In the genomic region with DNA sequence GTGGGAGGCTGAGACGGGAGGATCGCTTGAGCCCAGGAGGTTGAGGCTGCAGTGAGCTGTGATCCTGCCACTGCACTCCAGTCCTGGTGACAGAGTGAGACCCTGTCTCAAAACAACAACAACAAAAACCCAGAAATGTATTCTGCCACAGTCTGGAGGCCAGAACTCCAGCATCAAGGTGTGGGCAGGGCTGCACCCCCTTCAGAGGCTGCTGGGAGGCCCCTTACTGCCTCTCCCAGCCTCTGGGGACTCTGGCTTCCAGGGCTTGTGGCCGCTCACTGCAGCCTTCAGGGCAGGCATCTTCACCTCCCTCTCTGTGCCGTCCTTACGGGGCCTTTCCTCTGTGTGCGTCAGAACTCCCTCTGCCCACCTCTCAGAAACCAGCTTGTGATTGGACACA, we compare ENCODE assay signal across 1 cellular context.
TF ChIP-seq lines count a peak whose summit lies in the region.

No MANE protein-coding gene starts in this region.

TF ChIP-seq in HEK293, 187 proteins besides CTCF, POLR2A, EP300 and RAD21 (continued from another document):
- TF ChIP-seq, protein P1, sequence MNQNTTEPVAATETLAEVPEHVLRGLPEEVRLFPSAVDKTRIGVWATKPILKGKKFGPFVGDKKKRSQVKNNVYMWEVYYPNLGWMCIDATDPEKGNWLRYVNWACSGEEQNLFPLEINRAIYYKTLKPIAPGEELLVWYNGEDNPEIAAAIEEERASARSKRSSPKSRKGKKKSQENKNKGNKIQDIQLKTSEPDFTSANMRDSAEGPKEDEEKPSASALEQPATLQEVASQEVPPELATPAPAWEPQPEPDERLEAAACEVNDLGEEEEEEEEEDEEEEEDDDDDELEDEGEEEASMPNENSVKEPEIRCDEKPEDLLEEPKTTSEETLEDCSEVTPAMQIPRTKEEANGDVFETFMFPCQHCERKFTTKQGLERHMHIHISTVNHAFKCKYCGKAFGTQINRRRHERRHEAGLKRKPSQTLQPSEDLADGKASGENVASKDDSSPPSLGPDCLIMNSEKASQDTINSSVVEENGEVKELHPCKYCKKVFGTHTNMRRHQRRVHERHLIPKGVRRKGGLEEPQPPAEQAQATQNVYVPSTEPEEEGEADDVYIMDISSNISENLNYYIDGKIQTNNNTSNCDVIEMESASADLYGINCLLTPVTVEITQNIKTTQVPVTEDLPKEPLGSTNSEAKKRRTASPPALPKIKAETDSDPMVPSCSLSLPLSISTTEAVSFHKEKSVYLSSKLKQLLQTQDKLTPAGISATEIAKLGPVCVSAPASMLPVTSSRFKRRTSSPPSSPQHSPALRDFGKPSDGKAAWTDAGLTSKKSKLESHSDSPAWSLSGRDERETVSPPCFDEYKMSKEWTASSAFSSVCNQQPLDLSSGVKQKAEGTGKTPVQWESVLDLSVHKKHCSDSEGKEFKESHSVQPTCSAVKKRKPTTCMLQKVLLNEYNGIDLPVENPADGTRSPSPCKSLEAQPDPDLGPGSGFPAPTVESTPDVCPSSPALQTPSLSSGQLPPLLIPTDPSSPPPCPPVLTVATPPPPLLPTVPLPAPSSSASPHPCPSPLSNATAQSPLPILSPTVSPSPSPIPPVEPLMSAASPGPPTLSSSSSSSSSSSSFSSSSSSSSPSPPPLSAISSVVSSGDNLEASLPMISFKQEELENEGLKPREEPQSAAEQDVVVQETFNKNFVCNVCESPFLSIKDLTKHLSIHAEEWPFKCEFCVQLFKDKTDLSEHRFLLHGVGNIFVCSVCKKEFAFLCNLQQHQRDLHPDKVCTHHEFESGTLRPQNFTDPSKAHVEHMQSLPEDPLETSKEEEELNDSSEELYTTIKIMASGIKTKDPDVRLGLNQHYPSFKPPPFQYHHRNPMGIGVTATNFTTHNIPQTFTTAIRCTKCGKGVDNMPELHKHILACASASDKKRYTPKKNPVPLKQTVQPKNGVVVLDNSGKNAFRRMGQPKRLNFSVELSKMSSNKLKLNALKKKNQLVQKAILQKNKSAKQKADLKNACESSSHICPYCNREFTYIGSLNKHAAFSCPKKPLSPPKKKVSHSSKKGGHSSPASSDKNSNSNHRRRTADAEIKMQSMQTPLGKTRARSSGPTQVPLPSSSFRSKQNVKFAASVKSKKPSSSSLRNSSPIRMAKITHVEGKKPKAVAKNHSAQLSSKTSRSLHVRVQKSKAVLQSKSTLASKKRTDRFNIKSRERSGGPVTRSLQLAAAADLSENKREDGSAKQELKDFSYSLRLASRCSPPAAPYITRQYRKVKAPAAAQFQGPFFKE (tag by site-specific recombination; IDR thresholded peaks at IDR 0.05; ENCODE audit: borderline replicate concordance) = no peak
- TF ChIP-seq, protein P2, sequence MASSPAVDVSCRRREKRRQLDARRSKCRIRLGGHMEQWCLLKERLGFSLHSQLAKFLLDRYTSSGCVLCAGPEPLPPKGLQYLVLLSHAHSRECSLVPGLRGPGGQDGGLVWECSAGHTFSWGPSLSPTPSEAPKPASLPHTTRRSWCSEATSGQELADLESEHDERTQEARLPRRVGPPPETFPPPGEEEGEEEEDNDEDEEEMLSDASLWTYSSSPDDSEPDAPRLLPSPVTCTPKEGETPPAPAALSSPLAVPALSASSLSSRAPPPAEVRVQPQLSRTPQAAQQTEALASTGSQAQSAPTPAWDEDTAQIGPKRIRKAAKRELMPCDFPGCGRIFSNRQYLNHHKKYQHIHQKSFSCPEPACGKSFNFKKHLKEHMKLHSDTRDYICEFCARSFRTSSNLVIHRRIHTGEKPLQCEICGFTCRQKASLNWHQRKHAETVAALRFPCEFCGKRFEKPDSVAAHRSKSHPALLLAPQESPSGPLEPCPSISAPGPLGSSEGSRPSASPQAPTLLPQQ (tag by site-specific recombination; IDR thresholded peaks at IDR 0.05) = no peak
